ENCODE assay signal across 11 cellular contexts in the genomic region with DNA sequence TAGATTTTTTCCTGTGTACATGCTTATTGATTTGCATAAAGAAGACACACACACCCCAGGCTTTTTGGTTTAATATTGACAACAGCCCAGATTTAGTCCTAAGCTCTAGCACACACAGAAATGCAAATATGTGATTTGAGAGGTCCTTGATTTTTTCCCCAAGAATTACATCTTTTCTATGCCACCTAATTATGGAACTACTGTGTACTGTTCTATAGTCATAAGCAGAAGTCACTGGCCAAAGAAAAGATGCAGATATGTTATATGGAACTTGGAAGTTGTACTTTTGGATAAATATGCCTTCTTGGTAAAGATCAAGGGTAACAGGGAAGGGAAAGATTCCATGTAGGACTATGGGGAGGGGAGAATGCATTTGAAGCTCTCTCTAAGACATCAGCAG.
DNase-seq lines count a peak whose midpoint lies in the region; ATAC-seq lines count a peak whose summit lies in the region.
"Had no signal": no experiment of that assay in that cellular context is flagged by ENCODE, and none has a peak within 500 bp of the region (broad histone marks: within the 10 kb centered on the region; RNA-seq: fewer than 3 reads in every experiment).

No MANE protein-coding gene starts in this region.

- H3K4me3 ChIP-seq in adipocyte (ENCODE audit: low read length), result peak overlapping the region; percentile 78
- H3K4me3 ChIP-seq: lung had no signal

- peak overlapping the region; percentile 60 for H3K4me3 Mint-ChIP-seq in stimulated activated naive CD8-positive, alpha-beta T cell treated with anti-CD3 and anti-CD28 coated beads, Interleukin-15, Interleukin-2, amounts not matched to agents 100 ng/mL and 50 ng/mL, for 24 hours

- H3K9ac ChIP-seq in adipocyte (ENCODE audit: low read length), result peak overlapping the region; percentile 63

- H3K27me3 ChIP-seq in adipocyte (replicated peaks; ENCODE audit: control insufficient read depth, insufficient read depth, low read length), result no peaks in the 10 kb centered on the region

- H3K36me3 Mint-ChIP-seq in stimulated activated naive CD8-positive, alpha-beta T cell treated with anti-CD3 and anti-CD28 coated beads, Interleukin-15, Interleukin-2, amounts not matched to agents 100 ng/mL and 50 ng/mL, for 24 hours (ENCODE audit: low read depth), result no peaks in the 10 kb centered on the region

- H3K4me1 Mint-ChIP-seq in stimulated activated naive CD8-positive, alpha-beta T cell treated with anti-CD3 and anti-CD28 coated beads, Interleukin-15, Interleukin-2, amounts not matched to agents 100 ng/mL and 50 ng/mL, for 24 hours (ENCODE audit: low read depth), result peaks cover 21% of the 10 kb centered on the region

- H3K27ac Mint-ChIP-seq in stimulated activated naive CD8-positive, alpha-beta T cell treated with anti-CD3 and anti-CD28 coated beads, Interleukin-15, Interleukin-2, amounts not matched to agents 100 ng/mL and 50 ng/mL, for 24 hours, result no peak overlapping the region

- no peaks in the 10 kb centered on the region for H3K36me3 ChIP-seq in adipocyte (ENCODE audit: control insufficient read depth, insufficient read depth, low read length, severe bottlenecking)

- H3K9me3 ChIP-seq in adipocyte (ENCODE audit: control insufficient read depth, low read length), result no peaks in the 10 kb centered on the region

- ATAC-seq in stimulated activated naive CD8-positive, alpha-beta T cell treated with anti-CD3 and anti-CD28 coated beads, Interleukin-15, Interleukin-2, amounts not matched to agents 100 U/mL and 50 U/mL, for 24 hours, result no peak
- ATAC-seq in HG03025 (IDR thresholded peaks at IDR 0.05; ENCODE audit: low FRiP score, unreplicated experiment), result peak; percentile 37
- ATAC-seq: right cardiac atrium had no signal

- H3K9me3 Mint-ChIP-seq in stimulated activated naive CD8-positive, alpha-beta T cell treated with anti-CD3 and anti-CD28 coated beads, Interleukin-15, Interleukin-2, amounts not matched to agents 100 ng/mL and 50 ng/mL, for 24 hours, result no peaks in the 10 kb centered on the region

- peaks cover 18% of the 10 kb centered on the region for H3K27me3 Mint-ChIP-seq in stimulated activated naive CD8-positive, alpha-beta T cell treated with anti-CD3 and anti-CD28 coated beads, Interleukin-15, Interleukin-2, amounts not matched to agents 100 ng/mL and 50 ng/mL, for 24 hours

- no peak for DNase-seq in stimulated activated naive CD8-positive, alpha-beta T cell treated with anti-CD3 and anti-CD28 coated beads, Interleukin-15, Interleukin-2, amounts not matched to agents 100 U/mL and 50 U/mL, for 24 hours
- DNase-seq in adipocyte (ENCODE audit: low read depth), result no peak
- DNase-seq in foreskin melanocyte, result no peak
- no peak for DNase-seq in NAMALWA (ENCODE audit: low spot score)
- no peak for DNase-seq in NCI-H2081 (lab: John Stamatoyannopoulos, UW)
- DNase-seq in SKM-1 (lab: John Stamatoyannopoulos, UW; ENCODE audit: unreplicated experiment), result no peak
- DNase-seq: cerebellar nuclear complex, right cardiac atrium had no signal

- peaks cover 42% of the 10 kb centered on the region for H3K4me1 ChIP-seq in adipocyte (ENCODE audit: control insufficient read depth, insufficient read depth, low read length)
